In the genomic region with DNA sequence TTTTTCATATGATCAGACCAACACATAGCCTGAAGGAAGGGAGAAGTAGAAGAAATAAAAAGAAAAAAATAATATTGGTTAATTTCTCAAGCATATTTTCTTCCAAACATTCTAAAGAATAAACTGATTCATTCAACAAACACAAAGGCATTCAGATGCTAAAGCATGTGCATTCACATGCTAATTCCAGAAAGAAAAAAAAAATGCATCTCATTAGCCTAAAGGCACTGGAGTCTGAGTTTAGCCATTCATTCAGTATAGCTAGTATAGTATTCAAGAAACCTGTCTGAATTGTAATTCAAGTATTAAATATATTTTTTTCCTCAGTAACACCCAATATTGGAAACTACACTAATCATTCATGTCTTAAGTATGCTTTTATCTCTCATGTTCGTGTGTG, we compare ENCODE assay signal across 1 cellular context.
TF ChIP-seq lines count a peak whose summit lies in the region.

No MANE protein-coding gene starts in this region.

TF ChIP-seq in WTC11, 78 proteins besides CTCF, POLR2A, EP300 and RAD21 (continued from another document):
- TF ChIP-seq, protein P1, sequence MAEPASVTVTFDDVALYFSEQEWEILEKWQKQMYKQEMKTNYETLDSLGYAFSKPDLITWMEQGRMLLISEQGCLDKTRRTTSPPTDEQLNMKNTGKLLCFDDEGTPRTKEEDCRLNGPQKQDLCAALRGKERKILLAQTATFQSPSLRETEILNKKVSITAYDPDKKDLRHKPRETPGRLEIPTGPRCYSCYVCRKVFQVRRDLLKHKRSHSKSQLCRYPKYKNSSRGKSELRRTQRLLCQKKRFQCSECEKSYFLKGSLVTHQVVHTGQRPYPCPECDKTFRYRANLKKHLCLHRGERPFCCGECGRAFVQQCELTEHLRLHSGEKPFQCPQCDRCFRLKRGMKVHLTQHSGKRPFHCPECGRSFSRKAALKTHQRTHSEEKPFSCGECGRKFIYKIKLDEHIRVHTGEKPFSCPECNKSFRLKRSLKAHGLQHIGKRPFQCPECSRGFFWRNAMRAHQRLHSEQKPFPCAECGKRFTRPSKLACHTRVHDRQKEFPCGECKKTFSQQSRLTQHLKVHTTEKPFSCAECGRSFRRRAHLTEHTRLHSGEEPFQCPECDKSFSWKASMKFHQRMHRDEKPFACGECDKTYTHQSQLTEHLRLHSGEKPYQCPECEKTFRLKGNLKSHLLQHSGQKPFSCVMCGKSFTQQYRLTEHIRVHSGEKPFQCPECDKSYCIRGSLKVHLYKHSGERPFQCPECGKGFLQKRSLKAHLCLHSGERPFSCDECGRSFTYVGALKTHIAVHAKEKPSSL (CRISPR knock-in tag; conservative IDR thresholded peaks at IDR 0.05) = no peak
- no peak for TF ChIP-seq SMAD3 (CRISPR knock-in tag; IDR thresholded peaks at IDR 0.05; ENCODE audit: borderline replicate concordance)
- TF ChIP-seq, protein P2, sequence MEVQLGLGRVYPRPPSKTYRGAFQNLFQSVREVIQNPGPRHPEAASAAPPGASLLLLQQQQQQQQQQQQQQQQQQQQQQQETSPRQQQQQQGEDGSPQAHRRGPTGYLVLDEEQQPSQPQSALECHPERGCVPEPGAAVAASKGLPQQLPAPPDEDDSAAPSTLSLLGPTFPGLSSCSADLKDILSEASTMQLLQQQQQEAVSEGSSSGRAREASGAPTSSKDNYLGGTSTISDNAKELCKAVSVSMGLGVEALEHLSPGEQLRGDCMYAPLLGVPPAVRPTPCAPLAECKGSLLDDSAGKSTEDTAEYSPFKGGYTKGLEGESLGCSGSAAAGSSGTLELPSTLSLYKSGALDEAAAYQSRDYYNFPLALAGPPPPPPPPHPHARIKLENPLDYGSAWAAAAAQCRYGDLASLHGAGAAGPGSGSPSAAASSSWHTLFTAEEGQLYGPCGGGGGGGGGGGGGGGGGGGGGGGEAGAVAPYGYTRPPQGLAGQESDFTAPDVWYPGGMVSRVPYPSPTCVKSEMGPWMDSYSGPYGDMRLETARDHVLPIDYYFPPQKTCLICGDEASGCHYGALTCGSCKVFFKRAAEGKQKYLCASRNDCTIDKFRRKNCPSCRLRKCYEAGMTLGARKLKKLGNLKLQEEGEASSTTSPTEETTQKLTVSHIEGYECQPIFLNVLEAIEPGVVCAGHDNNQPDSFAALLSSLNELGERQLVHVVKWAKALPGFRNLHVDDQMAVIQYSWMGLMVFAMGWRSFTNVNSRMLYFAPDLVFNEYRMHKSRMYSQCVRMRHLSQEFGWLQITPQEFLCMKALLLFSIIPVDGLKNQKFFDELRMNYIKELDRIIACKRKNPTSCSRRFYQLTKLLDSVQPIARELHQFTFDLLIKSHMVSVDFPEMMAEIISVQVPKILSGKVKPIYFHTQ (CRISPR knock-in tag; IDR thresholded peaks at IDR 0.05) = no peak
- TF ChIP-seq, protein P3, sequence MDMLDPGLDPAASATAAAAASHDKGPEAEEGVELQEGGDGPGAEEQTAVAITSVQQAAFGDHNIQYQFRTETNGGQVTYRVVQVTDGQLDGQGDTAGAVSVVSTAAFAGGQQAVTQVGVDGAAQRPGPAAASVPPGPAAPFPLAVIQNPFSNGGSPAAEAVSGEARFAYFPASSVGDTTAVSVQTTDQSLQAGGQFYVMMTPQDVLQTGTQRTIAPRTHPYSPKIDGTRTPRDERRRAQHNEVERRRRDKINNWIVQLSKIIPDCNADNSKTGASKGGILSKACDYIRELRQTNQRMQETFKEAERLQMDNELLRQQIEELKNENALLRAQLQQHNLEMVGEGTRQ (CRISPR knock-in tag; IDR thresholded peaks at IDR 0.05) = no peak
- TF ChIP-seq, protein P4, sequence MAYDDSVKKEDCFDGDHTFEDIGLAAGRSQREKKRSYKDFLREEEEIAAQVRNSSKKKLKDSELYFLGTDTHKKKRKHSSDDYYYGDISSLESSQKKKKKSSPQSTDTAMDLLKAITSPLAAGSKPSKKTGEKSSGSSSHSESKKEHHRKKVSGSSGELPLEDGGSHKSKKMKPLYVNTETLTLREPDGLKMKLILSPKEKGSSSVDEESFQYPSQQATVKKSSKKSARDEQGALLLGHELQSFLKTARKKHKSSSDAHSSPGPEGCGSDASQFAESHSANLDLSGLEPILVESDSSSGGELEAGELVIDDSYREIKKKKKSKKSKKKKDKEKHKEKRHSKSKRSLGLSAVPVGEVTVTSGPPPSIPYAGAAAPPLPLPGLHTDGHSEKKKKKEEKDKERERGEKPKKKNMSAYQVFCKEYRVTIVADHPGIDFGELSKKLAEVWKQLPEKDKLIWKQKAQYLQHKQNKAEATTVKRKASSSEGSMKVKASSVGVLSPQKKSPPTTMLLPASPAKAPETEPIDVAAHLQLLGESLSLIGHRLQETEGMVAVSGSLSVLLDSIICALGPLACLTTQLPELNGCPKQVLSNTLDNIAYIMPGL (CRISPR knock-in tag; IDR thresholded peaks at IDR 0.05) = no peak
- no peak for TF ChIP-seq ZNF232 (CRISPR knock-in tag; IDR thresholded peaks at IDR 0.05)
- TF ChIP-seq, protein P5, sequence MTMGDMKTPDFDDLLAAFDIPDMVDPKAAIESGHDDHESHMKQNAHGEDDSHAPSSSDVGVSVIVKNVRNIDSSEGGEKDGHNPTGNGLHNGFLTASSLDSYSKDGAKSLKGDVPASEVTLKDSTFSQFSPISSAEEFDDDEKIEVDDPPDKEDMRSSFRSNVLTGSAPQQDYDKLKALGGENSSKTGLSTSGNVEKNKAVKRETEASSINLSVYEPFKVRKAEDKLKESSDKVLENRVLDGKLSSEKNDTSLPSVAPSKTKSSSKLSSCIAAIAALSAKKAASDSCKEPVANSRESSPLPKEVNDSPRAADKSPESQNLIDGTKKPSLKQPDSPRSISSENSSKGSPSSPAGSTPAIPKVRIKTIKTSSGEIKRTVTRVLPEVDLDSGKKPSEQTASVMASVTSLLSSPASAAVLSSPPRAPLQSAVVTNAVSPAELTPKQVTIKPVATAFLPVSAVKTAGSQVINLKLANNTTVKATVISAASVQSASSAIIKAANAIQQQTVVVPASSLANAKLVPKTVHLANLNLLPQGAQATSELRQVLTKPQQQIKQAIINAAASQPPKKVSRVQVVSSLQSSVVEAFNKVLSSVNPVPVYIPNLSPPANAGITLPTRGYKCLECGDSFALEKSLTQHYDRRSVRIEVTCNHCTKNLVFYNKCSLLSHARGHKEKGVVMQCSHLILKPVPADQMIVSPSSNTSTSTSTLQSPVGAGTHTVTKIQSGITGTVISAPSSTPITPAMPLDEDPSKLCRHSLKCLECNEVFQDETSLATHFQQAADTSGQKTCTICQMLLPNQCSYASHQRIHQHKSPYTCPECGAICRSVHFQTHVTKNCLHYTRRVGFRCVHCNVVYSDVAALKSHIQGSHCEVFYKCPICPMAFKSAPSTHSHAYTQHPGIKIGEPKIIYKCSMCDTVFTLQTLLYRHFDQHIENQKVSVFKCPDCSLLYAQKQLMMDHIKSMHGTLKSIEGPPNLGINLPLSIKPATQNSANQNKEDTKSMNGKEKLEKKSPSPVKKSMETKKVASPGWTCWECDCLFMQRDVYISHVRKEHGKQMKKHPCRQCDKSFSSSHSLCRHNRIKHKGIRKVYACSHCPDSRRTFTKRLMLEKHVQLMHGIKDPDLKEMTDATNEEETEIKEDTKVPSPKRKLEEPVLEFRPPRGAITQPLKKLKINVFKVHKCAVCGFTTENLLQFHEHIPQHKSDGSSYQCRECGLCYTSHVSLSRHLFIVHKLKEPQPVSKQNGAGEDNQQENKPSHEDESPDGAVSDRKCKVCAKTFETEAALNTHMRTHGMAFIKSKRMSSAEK (CRISPR knock-in tag; IDR thresholded peaks at IDR 0.05; ENCODE audit: borderline replicate concordance) = no peak
- TF ChIP-seq FOXK1 (CRISPR knock-in tag; IDR thresholded peaks at IDR 0.05) = no peak
- TF ChIP-seq NFYB (CRISPR knock-in tag; conservative IDR thresholded peaks at IDR 0.05; ENCODE audit: low read depth) = no peak
- no peak for TF ChIP-seq ETV6 (CRISPR knock-in tag; IDR thresholded peaks at IDR 0.05)
- TF ChIP-seq, protein P6, sequence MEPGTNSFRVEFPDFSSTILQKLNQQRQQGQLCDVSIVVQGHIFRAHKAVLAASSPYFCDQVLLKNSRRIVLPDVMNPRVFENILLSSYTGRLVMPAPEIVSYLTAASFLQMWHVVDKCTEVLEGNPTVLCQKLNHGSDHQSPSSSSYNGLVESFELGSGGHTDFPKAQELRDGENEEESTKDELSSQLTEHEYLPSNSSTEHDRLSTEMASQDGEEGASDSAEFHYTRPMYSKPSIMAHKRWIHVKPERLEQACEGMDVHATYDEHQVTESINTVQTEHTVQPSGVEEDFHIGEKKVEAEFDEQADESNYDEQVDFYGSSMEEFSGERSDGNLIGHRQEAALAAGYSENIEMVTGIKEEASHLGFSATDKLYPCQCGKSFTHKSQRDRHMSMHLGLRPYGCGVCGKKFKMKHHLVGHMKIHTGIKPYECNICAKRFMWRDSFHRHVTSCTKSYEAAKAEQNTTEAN (CRISPR knock-in tag; IDR thresholded peaks at IDR 0.05) = no peak
- TF ChIP-seq, protein P7, sequence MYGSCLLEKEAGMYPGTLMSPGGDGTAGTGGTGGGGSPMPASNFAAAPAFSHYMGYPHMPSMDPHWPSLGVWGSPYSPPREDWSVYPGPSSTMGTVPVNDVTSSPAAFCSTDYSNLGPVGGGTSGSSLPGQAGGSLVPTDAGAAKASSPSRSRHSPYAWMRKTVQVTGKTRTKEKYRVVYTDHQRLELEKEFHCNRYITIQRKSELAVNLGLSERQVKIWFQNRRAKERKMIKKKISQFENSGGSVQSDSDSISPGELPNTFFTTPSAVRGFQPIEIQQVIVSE (CRISPR knock-in tag; IDR thresholded peaks at IDR 0.05; ENCODE audit: borderline replicate concordance) = no peak
- TF ChIP-seq EMX1 (CRISPR knock-in tag; IDR thresholded peaks at IDR 0.05) = no peak
- TF ChIP-seq MYBL2 (CRISPR knock-in tag; IDR thresholded peaks at IDR 0.05) = no peak
TF ChIP-seq in WTC11: peak in this region for 0.
